1 cellular context compared by ENCODE assay signal in genomic region chr10:80253266-80253962, GRCh38.
TF ChIP-seq lines count a peak whose summit lies in the region.

No MANE protein-coding gene starts in this region.

TF ChIP-seq in GM23338, 12 proteins besides CTCF, POLR2A, EP300 and RAD21 (continued from another document):
- TF ChIP-seq ZNF462 (CRISPR knock-in tag; IDR thresholded peaks at IDR 0.05) (no peak), ZNF331 (CRISPR knock-in tag; IDR thresholded peaks at IDR 0.05; ENCODE audit: low read depth) (no peak), REST (IDR thresholded peaks at IDR 0.05; ENCODE audit: unreplicated experiment) (no peak), STAT1 (IDR thresholded peaks at IDR 0.05; ENCODE audit: unreplicated experiment) (no peak), ZNF114 (CRISPR knock-in tag; IDR thresholded peaks at IDR 0.05) (no peak), CREB1 (CRISPR knock-in tag; IDR thresholded peaks at IDR 0.05; ENCODE audit: low read depth) (no peak), EZH2 (IDR thresholded peaks at IDR 0.05; ENCODE audit: low read depth, unreplicated experiment) (no peak), POLR2AphosphoS5 (IDR thresholded peaks at IDR 0.05; ENCODE audit: low read depth) (no peak)
TF ChIP-seq in GM23338: peak in this region for 0.
